ENCODE assay signal across 1 cellular context in the genomic region with DNA sequence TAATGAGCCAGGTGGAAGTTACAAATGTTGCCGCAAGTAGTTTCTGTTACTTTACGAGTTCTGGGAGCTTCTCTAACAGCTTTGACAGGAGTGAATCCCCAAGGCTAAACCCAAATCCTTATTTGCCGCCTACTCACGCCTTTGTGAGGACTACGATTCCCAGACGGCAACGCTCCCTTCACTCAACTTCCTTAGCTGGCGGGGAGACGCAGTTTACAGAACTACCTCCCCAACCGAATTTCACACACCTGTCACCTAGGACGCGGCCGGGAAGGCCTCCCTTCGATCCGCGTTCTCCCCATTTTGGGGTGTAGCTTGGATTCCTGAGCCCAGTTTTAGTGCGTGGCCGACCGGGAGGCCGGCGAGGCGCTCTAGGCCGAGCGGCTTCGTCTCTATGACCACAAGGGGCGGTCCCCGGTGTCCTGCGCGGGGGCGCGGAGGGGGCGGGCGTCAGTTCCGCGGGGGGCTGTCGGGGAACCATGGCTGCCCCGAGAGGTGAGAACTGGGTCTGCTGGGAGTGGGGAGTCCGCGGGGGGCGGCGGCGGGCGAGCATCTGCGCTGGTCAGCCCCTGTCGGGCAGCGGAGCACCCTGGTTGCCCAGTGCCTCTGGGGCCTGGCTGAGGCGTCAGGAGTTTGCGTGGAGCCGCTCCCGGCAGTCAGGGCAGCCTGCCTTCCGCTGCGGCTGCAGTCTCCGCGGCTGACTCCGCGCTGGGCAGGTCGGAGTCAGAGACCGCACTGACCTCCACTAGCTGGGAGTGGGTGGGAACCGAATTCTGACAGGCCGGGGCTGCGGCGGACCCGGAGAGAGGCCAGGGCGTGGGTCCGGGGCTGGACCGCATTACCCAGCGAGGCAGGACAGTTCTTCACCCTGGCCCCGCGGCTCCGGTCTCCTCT.
TF ChIP-seq lines count a peak whose summit lies in the region.

A gene with protein sequence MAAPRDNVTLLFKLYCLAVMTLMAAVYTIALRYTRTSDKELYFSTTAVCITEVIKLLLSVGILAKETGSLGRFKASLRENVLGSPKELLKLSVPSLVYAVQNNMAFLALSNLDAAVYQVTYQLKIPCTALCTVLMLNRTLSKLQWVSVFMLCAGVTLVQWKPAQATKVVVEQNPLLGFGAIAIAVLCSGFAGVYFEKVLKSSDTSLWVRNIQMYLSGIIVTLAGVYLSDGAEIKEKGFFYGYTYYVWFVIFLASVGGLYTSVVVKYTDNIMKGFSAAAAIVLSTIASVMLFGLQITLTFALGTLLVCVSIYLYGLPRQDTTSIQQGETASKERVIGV (plus strand): TSS at position 450 of the 894 bp plus-strand sequence. CDS start 30 bp downstream, at position 480.

TF ChIP-seq in K562, 482 proteins besides CTCF, POLR2A, EP300 and RAD21 (continued from another document and continues in another):
- 0 out of 2 replicates have a peak, but pooled peaks have one; percentile 29 for TF ChIP-seq STAT6 (CRISPR knock-in tag; IDR thresholded peaks at IDR 0.05)
- TF ChIP-seq, protein P1, sequence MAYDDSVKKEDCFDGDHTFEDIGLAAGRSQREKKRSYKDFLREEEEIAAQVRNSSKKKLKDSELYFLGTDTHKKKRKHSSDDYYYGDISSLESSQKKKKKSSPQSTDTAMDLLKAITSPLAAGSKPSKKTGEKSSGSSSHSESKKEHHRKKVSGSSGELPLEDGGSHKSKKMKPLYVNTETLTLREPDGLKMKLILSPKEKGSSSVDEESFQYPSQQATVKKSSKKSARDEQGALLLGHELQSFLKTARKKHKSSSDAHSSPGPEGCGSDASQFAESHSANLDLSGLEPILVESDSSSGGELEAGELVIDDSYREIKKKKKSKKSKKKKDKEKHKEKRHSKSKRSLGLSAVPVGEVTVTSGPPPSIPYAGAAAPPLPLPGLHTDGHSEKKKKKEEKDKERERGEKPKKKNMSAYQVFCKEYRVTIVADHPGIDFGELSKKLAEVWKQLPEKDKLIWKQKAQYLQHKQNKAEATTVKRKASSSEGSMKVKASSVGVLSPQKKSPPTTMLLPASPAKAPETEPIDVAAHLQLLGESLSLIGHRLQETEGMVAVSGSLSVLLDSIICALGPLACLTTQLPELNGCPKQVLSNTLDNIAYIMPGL (CRISPR knock-in tag; IDR thresholded peaks at IDR 0.05), result peak; percentile 64; the same call in 1 of the 2 replicates
- TF ChIP-seq HDGF (IDR thresholded peaks at IDR 0.05), result no peak
- peak; percentile 43; the same call in 1 of the 2 replicates for TF ChIP-seq ZBED1 (IDR thresholded peaks at IDR 0.05)
- peak; percentile 86 for TF ChIP-seq EP400 (IDR thresholded peaks at IDR 0.05)
- no peak for TF ChIP-seq GTF2F1 (IDR thresholded peaks at IDR 0.05; ENCODE audit: low read depth, low read length)
- peak; percentile 67 for TF ChIP-seq NFRKB (IDR thresholded peaks at IDR 0.05; ENCODE audit: low read depth)
- TF ChIP-seq ZZZ3 (IDR thresholded peaks at IDR 0.05), result 0 out of 2 replicates have a peak, but pooled peaks have one; percentile 68
- TF ChIP-seq RNF2 (IDR thresholded peaks at IDR 0.05), result 0 out of 2 replicates have a peak, but pooled peaks have one; percentile 52
- peak; percentile 35 for TF ChIP-seq TAF1 (IDR thresholded peaks at IDR 0.05; ENCODE audit: control insufficient read depth, extremely low read depth, insufficient read depth, low read length, severe bottlenecking)
- TF ChIP-seq ZNF398 (CRISPR knock-in tag; IDR thresholded peaks at IDR 0.05), result no peak
- peak; percentile 82 for TF ChIP-seq ZBTB7A (IDR thresholded peaks at IDR 0.05; ENCODE audit: borderline replicate concordance, control insufficient read depth, low read depth, low read length)
- peak; percentile 30 for TF ChIP-seq PCBP1 (IDR thresholded peaks at IDR 0.05; ENCODE audit: low read depth, low read length, poor library complexity, severe bottlenecking)
- TF ChIP-seq SUPT5H (IDR thresholded peaks at IDR 0.05), result peak; percentile 83
- peak; percentile 93 for TF ChIP-seq POLR2G (IDR thresholded peaks at IDR 0.05; ENCODE audit: low read depth, low read length)
- peak; percentile 50; the same call in 1 of the 2 replicates for TF ChIP-seq POLR2AphosphoS5 (IDR thresholded peaks at IDR 0.05; ENCODE audit: control insufficient read depth, insufficient read depth, low read depth, low read length)
- TF ChIP-seq TEAD1 (CRISPR knock-in tag; IDR thresholded peaks at IDR 0.05), result 0 out of 4 replicates have a peak, but pooled peaks of 1 of the 2 experiments have one; percentile 36
- TF ChIP-seq NBN (IDR thresholded peaks at IDR 0.05; ENCODE audit: low read depth), result peak; percentile 62; the same call in 1 of the 2 replicates
- peak; percentile 89 for TF ChIP-seq ZFX (CRISPR knock-in tag; IDR thresholded peaks at IDR 0.05)
- peak; percentile 62 for TF ChIP-seq ASH1L (IDR thresholded peaks at IDR 0.05; ENCODE audit: borderline replicate concordance, low read depth, partially characterized antibody)
- TF ChIP-seq PBX2 (CRISPR knock-in tag; IDR thresholded peaks at IDR 0.05; ENCODE audit: low read depth), result no peak
- TF ChIP-seq PBX2 (tag; conservative IDR thresholded peaks at IDR 0.05; ENCODE audit: low read depth), result peak; percentile 85
- TF ChIP-seq ZNF431 (CRISPR knock-in tag; IDR thresholded peaks at IDR 0.05), result 0 out of 2 replicates have a peak, but pooled peaks have one; percentile 35
- TF ChIP-seq ZNF354B (CRISPR knock-in tag; IDR thresholded peaks at IDR 0.05), result no peak
- no peak for TF ChIP-seq NR2C2 (CRISPR knock-in tag; IDR thresholded peaks at IDR 0.05)
- TF ChIP-seq NR2C2 (tag; IDR thresholded peaks at IDR 0.05), result peak; percentile 80
- peak; percentile 72 for TF ChIP-seq C11orf30 (IDR thresholded peaks at IDR 0.05; ENCODE audit: low read depth)
- TF ChIP-seq BCOR (IDR thresholded peaks at IDR 0.05), result peak; percentile 5; the same call in 1 of the 2 replicates
- TF ChIP-seq ESRRB (CRISPR knock-in tag; IDR thresholded peaks at IDR 0.05; ENCODE audit: borderline replicate concordance), result no peak
- peak; percentile 14; the same call in 1 of the 2 replicates for TF ChIP-seq DPF2 (IDR thresholded peaks at IDR 0.05)
- peak in 2 of 3 experiments; percentile 81 to 85 for TF ChIP-seq YY1 (IDR thresholded peaks at IDR 0.05; ENCODE audit: borderline replicate concordance in 1 of 3, control insufficient read depth in 1 of 3, extremely low read depth in 1 of 3, insufficient read depth in 3 of 3, insufficient read length in 1 of 3, insufficient replicate concordance in 2 of 3, low read depth in 1 of 3, low read length in 2 of 3)
- TF ChIP-seq ZNF511 (CRISPR knock-in tag; IDR thresholded peaks at IDR 0.05), result peak; percentile 26; the same call in 1 of the 2 replicates
- TF ChIP-seq PHF8 (IDR thresholded peaks at IDR 0.05; ENCODE audit: borderline replicate concordance, low read length), result peak; percentile 96
- no peak for TF ChIP-seq ZNF586 (CRISPR knock-in tag; conservative IDR thresholded peaks at IDR 0.05)
- TF ChIP-seq, protein P2, sequence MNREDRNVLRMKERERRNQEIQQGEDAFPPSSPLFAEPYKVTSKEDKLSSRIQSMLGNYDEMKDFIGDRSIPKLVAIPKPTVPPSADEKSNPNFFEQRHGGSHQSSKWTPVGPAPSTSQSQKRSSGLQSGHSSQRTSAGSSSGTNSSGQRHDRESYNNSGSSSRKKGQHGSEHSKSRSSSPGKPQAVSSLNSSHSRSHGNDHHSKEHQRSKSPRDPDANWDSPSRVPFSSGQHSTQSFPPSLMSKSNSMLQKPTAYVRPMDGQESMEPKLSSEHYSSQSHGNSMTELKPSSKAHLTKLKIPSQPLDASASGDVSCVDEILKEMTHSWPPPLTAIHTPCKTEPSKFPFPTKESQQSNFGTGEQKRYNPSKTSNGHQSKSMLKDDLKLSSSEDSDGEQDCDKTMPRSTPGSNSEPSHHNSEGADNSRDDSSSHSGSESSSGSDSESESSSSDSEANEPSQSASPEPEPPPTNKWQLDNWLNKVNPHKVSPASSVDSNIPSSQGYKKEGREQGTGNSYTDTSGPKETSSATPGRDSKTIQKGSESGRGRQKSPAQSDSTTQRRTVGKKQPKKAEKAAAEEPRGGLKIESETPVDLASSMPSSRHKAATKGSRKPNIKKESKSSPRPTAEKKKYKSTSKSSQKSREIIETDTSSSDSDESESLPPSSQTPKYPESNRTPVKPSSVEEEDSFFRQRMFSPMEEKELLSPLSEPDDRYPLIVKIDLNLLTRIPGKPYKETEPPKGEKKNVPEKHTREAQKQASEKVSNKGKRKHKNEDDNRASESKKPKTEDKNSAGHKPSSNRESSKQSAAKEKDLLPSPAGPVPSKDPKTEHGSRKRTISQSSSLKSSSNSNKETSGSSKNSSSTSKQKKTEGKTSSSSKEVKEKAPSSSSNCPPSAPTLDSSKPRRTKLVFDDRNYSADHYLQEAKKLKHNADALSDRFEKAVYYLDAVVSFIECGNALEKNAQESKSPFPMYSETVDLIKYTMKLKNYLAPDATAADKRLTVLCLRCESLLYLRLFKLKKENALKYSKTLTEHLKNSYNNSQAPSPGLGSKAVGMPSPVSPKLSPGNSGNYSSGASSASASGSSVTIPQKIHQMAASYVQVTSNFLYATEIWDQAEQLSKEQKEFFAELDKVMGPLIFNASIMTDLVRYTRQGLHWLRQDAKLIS (CRISPR knock-in tag; IDR thresholded peaks at IDR 0.05), result peak; percentile 92
- no peak for TF ChIP-seq LEF1 (IDR thresholded peaks at IDR 0.05)
- TF ChIP-seq ATF1 (CRISPR knock-in tag; IDR thresholded peaks at IDR 0.05), result no peak
- TF ChIP-seq ATF1 (tag; IDR thresholded peaks at IDR 0.05), result peak; percentile 86
- TF ChIP-seq, protein P3, sequence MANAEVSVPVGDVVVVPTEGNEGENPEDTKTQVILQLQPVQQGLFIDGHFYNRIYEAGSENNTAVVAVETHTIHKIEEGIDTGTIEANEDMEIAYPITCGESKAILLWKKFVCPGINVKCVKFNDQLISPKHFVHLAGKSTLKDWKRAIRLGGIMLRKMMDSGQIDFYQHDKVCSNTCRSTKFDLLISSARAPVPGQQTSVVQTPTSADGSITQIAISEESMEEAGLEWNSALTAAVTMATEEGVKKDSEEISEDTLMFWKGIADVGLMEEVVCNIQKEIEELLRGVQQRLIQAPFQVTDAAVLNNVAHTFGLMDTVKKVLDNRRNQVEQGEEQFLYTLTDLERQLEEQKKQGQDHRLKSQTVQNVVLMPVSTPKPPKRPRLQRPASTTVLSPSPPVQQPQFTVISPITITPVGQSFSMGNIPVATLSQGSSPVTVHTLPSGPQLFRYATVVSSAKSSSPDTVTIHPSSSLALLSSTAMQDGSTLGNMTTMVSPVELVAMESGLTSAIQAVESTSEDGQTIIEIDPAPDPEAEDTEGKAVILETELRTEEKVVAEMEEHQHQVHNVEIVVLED (CRISPR knock-in tag; IDR thresholded peaks at IDR 0.05), result peak; percentile 56; the same call in 1 of the 2 replicates
- no peak for TF ChIP-seq COPS2 (conservative IDR thresholded peaks at IDR 0.05)
- peak in 1 of 2 experiments; percentile 60; a peak in 2 of 4 replicates for TF ChIP-seq HDAC1 (IDR thresholded peaks at IDR 0.05)
- TF ChIP-seq NR2C1 (IDR thresholded peaks at IDR 0.05), result peak; percentile 80
- peak; percentile 79; the same call in 1 of the 2 replicates for TF ChIP-seq NR2C1 (tag; IDR thresholded peaks at IDR 0.05)
- TF ChIP-seq KAT7 (CRISPR knock-in tag; IDR thresholded peaks at IDR 0.05; ENCODE audit: borderline replicate concordance), result peak; percentile 79; the same call in 1 of the 2 replicates
- TF ChIP-seq MIER1 (IDR thresholded peaks at IDR 0.05; ENCODE audit: low read depth), result no peak
- TF ChIP-seq FOXP1 (CRISPR knock-in tag; IDR thresholded peaks at IDR 0.05), result peak; percentile 90; the same call in 1 of the 2 replicates
